In the genomic region with DNA sequence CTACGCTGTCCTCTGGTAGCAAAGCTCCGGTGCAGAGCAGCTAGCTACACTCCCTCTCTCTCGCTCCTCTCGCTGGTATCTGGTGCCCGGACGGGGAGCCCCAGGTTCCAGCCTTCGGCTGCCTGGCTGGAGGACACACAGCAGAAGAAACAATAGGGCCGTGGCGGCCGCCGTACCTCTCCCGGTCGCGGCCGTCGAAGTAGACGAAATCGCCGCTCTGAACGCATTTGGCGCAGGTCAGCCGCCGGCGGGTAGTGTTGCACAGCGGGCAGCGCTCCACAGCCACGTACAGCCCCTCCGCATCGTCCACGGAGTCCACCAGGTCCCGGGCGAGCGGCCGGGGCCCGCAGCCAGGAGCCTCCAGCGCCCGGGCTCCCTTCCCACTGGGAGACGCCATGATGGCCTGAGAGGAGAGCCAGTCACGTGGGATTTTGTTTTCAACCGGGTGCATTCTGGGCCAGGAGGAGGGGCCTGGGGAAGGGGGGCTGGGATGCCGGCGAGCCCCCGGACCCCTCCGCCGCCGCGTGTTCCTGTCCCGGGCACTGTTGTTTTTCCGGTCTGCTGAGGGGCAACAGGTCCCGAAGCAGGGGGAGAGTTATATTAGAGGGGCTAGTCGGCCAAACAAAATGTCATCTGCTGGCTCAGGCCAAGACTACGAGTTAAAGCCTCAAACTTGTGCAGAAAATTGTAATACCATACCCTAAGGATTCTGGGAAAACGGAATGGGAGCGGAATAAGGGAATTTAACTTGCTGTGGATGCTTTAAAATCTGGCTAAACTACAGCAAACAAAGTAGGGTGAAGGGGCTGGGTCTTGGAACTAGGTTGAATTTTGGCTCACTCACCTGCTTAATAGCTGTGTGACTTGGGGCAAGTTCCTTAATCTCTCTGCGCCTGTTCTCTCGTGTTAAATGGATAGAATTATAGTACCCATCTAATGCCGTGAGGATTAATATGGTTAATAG, we compare ENCODE assay signal across 8 cellular contexts. TPM values are rescaled to one million over a fixed set of nuclear protein-coding genes. Genes with fewer than 3 reads are reported as not detected.
DNase-seq lines count a peak whose midpoint lies in the region; ATAC-seq and TF ChIP-seq lines count a peak whose summit lies in the region.

A gene with protein sequence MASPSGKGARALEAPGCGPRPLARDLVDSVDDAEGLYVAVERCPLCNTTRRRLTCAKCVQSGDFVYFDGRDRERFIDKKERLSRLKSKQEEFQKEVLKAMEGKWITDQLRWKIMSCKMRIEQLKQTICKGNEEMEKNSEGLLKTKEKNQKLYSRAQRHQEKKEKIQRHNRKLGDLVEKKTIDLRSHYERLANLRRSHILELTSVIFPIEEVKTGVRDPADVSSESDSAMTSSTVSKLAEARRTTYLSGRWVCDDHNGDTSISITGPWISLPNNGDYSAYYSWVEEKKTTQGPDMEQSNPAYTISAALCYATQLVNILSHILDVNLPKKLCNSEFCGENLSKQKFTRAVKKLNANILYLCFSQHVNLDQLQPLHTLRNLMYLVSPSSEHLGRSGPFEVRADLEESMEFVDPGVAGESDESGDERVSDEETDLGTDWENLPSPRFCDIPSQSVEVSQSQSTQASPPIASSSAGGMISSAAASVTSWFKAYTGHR (minus strand): TSS at position 405 of the 964 bp plus-strand sequence. CDS start 8 bp downstream, at position 397.

- DNase-seq in BJ (ENCODE audit: low read depth) (no peak), GM19238 (ENCODE audit: insufficient read length, low spot score) (peak; percentile 85), NCI-H526 (lab: John Stamatoyannopoulos, UW) (peak; percentile 71 to 91), dermis microvascular lymphatic vessel endothelial cell (ENCODE audit: low read depth in 2 of 2) (peak; percentile 70 to 89), lower leg skin (ENCODE audit: low spot score in 2 of 2) (peak; percentile 86 to 97)
- peak; percentile 63 for DNase-seq in activated CD4-positive, alpha-beta T cell treated with anti-CD3 and anti-CD28 coated beads, Interleukin-2, amount 50 U/mL, for 1 hour
- DNase-seq in stimulated activated CD4-positive, alpha-beta T cell treated with anti-CD3 and anti-CD28 coated beads, Interleukin-4, amount 100 ng/mL, for 4 hours = peak; percentile 67 to 69

- 0 out of 2 replicates have a peak, but pooled peaks cover 1% of the 10 kb centered on the region for H3K27me3 ChIP-seq in BJ (ENCODE audit: control insufficient read depth, insufficient read depth, low read length)

- ATAC-seq in HG03442 (IDR thresholded peaks at IDR 0.05; ENCODE audit: unreplicated experiment) = peak; percentile 97

- POLR2A ChIA-PET in BJ (lab: Charles Lee) = no interaction called here

- CTCF ChIA-PET in BJ (lab: Yijun Ruan, JAX) = interaction anchor here (0.7 to 2.2 kb wide), 3 partner anchors 137 to 199 kb away, joined by 3 to 8 read pairs (median 3); no protein-coding TSS in a partner anchor

- intact Hi-C loops in lower leg skin (cut with DNase I; ENCODE audit: low total_unique reads) = no loop called here

- no peak for TF ChIP-seq CTCF in BJ (IDR thresholded peaks at IDR 0.05; ENCODE audit: insufficient read depth, low read depth, low read length)
- TF ChIP-seq CTCF in lower leg skin (IDR thresholded peaks at IDR 0.05) = no peak

- 2 to 4% methylated on average over 30 to 55 of the region's 57 CpGs for WGBS in lower leg skin, 2 donors

- H3K36me3 ChIP-seq in BJ (ENCODE audit: control insufficient read depth, insufficient read depth, low read length) = peaks cover 2% of the 10 kb centered on the region; the same call in 1 of the 2 replicates

- TF ChIP-seq POLR2A in lower leg skin (IDR thresholded peaks at IDR 0.05) = peak in 1 of 2 donors; percentile 33

- peak within 1 kb of the TSS; percentile 99 for H3K4me3 ChIP-seq in BJ (ENCODE audit: low read depth, low read length)
- H3K4me3 ChIP-seq in lower leg skin (ENCODE audit: low read depth, poor library complexity, severe bottlenecking) = peak within 1 kb of the TSS; percentile 91

RNA-seq across cellular contexts. Expression of the gene that starts here (rescaled TPM):
- polyA plus RNA-seq in BJ (2011; rRNA removed) = 9.2 and 13.2 TPM in 2 replicates
- 7.2 and 9.4 TPM in 2 replicates for polyA minus RNA-seq in BJ (2011; rRNA and poly(A)+ RNA removed)
- total RNA-seq in dermis microvascular lymphatic vessel endothelial cell = 10.9 and 13.3 TPM in 2 replicates
- total RNA-seq in lower leg skin = 10 to 100 TPM; 14.8 to 24.9 (median 17.2) TPM
